8 cellular contexts compared by ENCODE assay signal in genomic region chr2:170974304-170974993, GRCh38. TPM values are rescaled to one million over a fixed set of nuclear protein-coding genes. Genes with fewer than 3 reads are reported as not detected.
DNase-seq lines count a peak whose midpoint lies in the region; ATAC-seq, FAIRE-seq and TF ChIP-seq lines count a peak whose summit lies in the region.

No MANE protein-coding gene starts in this region.

- POLR2A ChIA-PET in activated CD4-positive, alpha-beta T cell treated with anti-CD3 and anti-CD28 coated beads, Interleukin-2, amount 10 ng/mL, durations not matched to agents 7 days and 5 days (lab: Charles Lee) = no interaction called here

- DNase-seq in activated CD4-positive, alpha-beta T cell treated with anti-CD3 and anti-CD28 coated beads, Interleukin-2, amount 10 ng/mL, durations not matched to agents 7 days and 5 days = no peak
- no peak for DNase-seq in activated CD4-positive, alpha-beta T cell treated with anti-CD3 and anti-CD28 coated beads for 1 hour
- no peak for DNase-seq in activated T-helper 2 cell treated with anti-CD3 and anti-CD28 coated beads, Interferon-gamma antibody, Interleukin-2, Interleukin-4, amounts not matched to agents 10 μg/mL and 5 μg/mL and 100 μg/mL, durations not matched to agents 14 hours and 24 hours and 36 hours (ENCODE audit: low spot score)
- DNase-seq in keratinocyte (ENCODE audit: low read depth, low spot score) (no peak), thoracic aorta (ENCODE audit: low spot score) (no peak), retina (no peak)

- H3K4me1 ChIP-seq in keratinocyte (ENCODE audit: control insufficient read depth, extremely low read depth, insufficient read depth, low read length) = peaks cover 20% of the 10 kb centered on the region
- peaks cover 0 to 6% of the 10 kb centered on the region in 2 donors for H3K4me1 ChIP-seq in thoracic aorta (ENCODE audit: control insufficient read depth in 1 of 2, low read depth in 2 of 2)

- H3K9me3 ChIP-seq in keratinocyte (ENCODE audit: control insufficient read depth, low read depth, low read length) = no peaks in the 10 kb centered on the region
- H3K9me3 ChIP-seq in thoracic aorta = no peaks in the 10 kb centered on the region

- H3K27ac Mint-ChIP-seq in activated CD4-positive, alpha-beta T cell treated with anti-CD3 and anti-CD28 coated beads, Interleukin-2, amount 10 ng/mL, durations not matched to agents 7 days and 5 days = peak overlapping the region; percentile 76
- H3K27ac Mint-ChIP-seq in activated T-helper 2 cell treated with anti-CD3 and anti-CD28 coated beads, Interferon-gamma antibody, Interleukin-2, Interleukin-4, amounts not matched to agents 10 μg/mL and 5 μg/mL and 100 μg/mL, durations not matched to agents 14 hours and 24 hours and 36 hours = peak overlapping the region; percentile 40

- H3K79me2 ChIP-seq in keratinocyte (ENCODE audit: control insufficient read depth, insufficient read depth, low read length) = no peaks in the 10 kb centered on the region

- TF ChIP-seq CTCF in keratinocyte (optimal IDR thresholded peaks at IDR 0.05 in 1 of 3, IDR thresholded peaks at IDR 0.05 in 1 of 3, conservative IDR thresholded peaks at IDR 0.05 in 1 of 3; ENCODE audit: extremely low read depth in 1 of 3, insufficient read depth in 2 of 3, low read length in 3 of 3) = no peak
- no peak for TF ChIP-seq CTCF in thoracic aorta (IDR thresholded peaks at IDR 0.05)

- H3K27ac ChIP-seq in keratinocyte (ENCODE audit: control insufficient read depth, insufficient read depth, low read length) (no peak overlapping the region), thoracic aorta (peak overlapping the region in 1 of 2 donors; percentile 69)

- intact Hi-C loops in activated T-helper 2 cell treated with anti-CD3 and anti-CD28 coated beads, Interferon-gamma antibody, Interleukin-2, Interleukin-4, amounts not matched to agents 10 μg/mL and 5 μg/mL and 100 μg/mL, durations not matched to agents 14 hours and 24 hours and 36 hours (cut with micrococcal nuclease) = loop anchor here (5.0 to 10.0 kb wide), 2 partner anchors 168 to 270 kb away; no protein-coding TSS in a partner anchor

- H2AFZ ChIP-seq in keratinocyte (ENCODE audit: control insufficient read depth, low read length) = peak overlapping the region; percentile 85

- H3K4me3 ChIP-seq in keratinocyte (ENCODE audit: control insufficient read depth in 2 of 3, extremely low read depth in 1 of 3, insufficient read depth in 2 of 3, low read depth in 1 of 3, low read length in 3 of 3) (peak overlapping the region in 2 of 3 experiments; percentile 62 to 80), thoracic aorta (peak overlapping the region; percentile 90)

- H4K20me1 ChIP-seq in keratinocyte (ENCODE audit: control insufficient read depth, extremely low read depth, insufficient read depth, low read length) = no peaks in the 10 kb centered on the region

- no peaks in the 10 kb centered on the region for H3K27me3 Mint-ChIP-seq in activated CD4-positive, alpha-beta T cell treated with anti-CD3 and anti-CD28 coated beads, Interleukin-2, amount 10 ng/mL, durations not matched to agents 7 days and 5 days
- no peaks in the 10 kb centered on the region for H3K27me3 Mint-ChIP-seq in activated T-helper 2 cell treated with anti-CD3 and anti-CD28 coated beads, Interferon-gamma antibody, Interleukin-2, Interleukin-4, amounts not matched to agents 10 μg/mL and 5 μg/mL and 100 μg/mL, durations not matched to agents 14 hours and 24 hours and 36 hours (ENCODE audit: low read depth)

- H3K27me3 ChIP-seq in keratinocyte (ENCODE audit: control insufficient read depth, extremely low read depth, insufficient read depth, low read length) (no peaks in the 10 kb centered on the region), thoracic aorta (replicated peaks; ENCODE audit: insufficient read depth) (no peaks in the 10 kb centered on the region)

- CTCF ChIA-PET in activated CD4-positive, alpha-beta T cell treated with anti-CD3 and anti-CD28 coated beads, Interleukin-2, amount 10 ng/mL, durations not matched to agents 7 days and 5 days (lab: Charles Lee) = interaction anchor here (0.9 to 1.8 kb wide), 5 partner anchors 8 to 442 kb away, joined by 3 to 7 read pairs (median 3); partner anchors contain the start of gene GORASP2

- no peaks in the 10 kb centered on the region for H3K9me3 Mint-ChIP-seq in activated CD4-positive, alpha-beta T cell treated with anti-CD3 and anti-CD28 coated beads, Interleukin-2, amount 10 ng/mL, durations not matched to agents 7 days and 5 days
- H3K9me3 Mint-ChIP-seq in activated T-helper 2 cell treated with anti-CD3 and anti-CD28 coated beads, Interferon-gamma antibody, Interleukin-2, Interleukin-4, amounts not matched to agents 10 μg/mL and 5 μg/mL and 100 μg/mL, durations not matched to agents 14 hours and 24 hours and 36 hours = no peaks in the 10 kb centered on the region

- FAIRE-seq in keratinocyte (lab: Jason Lieb, UNC) = no peak

- H3K9me1 ChIP-seq in keratinocyte (ENCODE audit: control insufficient read depth, extremely low read depth, insufficient read depth, low read length) = no peaks in the 10 kb centered on the region

- dilution Hi-C loops in keratinocyte (cut with MboI; ENCODE audit: extremely low pct_ligation_motif_present, low sequenced_read_pairs) = no loop called here

- ATAC-seq in thoracic aorta (ENCODE audit: insufficient number of reproducible peaks, low FRiP score, low read depth) (no peak), GM18511 (IDR thresholded peaks at IDR 0.05; ENCODE audit: unreplicated experiment) (no peak), HG03095 (IDR thresholded peaks at IDR 0.05; ENCODE audit: unreplicated experiment) (no peak)

- peaks cover 20% of the 10 kb centered on the region for H3K4me1 Mint-ChIP-seq in activated CD4-positive, alpha-beta T cell treated with anti-CD3 and anti-CD28 coated beads, Interleukin-2, amount 10 ng/mL, durations not matched to agents 7 days and 5 days
- H3K4me1 Mint-ChIP-seq in activated T-helper 2 cell treated with anti-CD3 and anti-CD28 coated beads, Interferon-gamma antibody, Interleukin-2, Interleukin-4, amounts not matched to agents 10 μg/mL and 5 μg/mL and 100 μg/mL, durations not matched to agents 14 hours and 24 hours and 36 hours (ENCODE audit: low read depth) = peaks cover 10% of the 10 kb centered on the region

- H3K4me2 ChIP-seq in keratinocyte (ENCODE audit: control insufficient read depth, extremely low read depth, insufficient read depth, low read depth, low read length) = peak overlapping the region; percentile 91

- peak overlapping the region; percentile 84 for H3K9ac ChIP-seq in keratinocyte (ENCODE audit: control insufficient read depth, extremely low read depth, insufficient read depth, low read length)

- H3K4me3 Mint-ChIP-seq in activated CD4-positive, alpha-beta T cell treated with anti-CD3 and anti-CD28 coated beads, Interleukin-2, amount 10 ng/mL, durations not matched to agents 7 days and 5 days = peak overlapping the region; percentile 61
- peak overlapping the region; percentile 64 for H3K4me3 Mint-ChIP-seq in activated T-helper 2 cell treated with anti-CD3 and anti-CD28 coated beads, Interferon-gamma antibody, Interleukin-2, Interleukin-4, amounts not matched to agents 10 μg/mL and 5 μg/mL and 100 μg/mL, durations not matched to agents 14 hours and 24 hours and 36 hours (ENCODE audit: low read depth)

- H3K36me3 ChIP-seq in keratinocyte (ENCODE audit: control insufficient read depth in 2 of 2, extremely low read depth in 1 of 2, insufficient read depth in 2 of 2, low read length in 2 of 2) = no peaks in the 10 kb centered on the region
- no peaks in the 10 kb centered on the region for H3K36me3 ChIP-seq in thoracic aorta

- no peaks in the 10 kb centered on the region for H3K36me3 Mint-ChIP-seq in activated CD4-positive, alpha-beta T cell treated with anti-CD3 and anti-CD28 coated beads, Interleukin-2, amount 10 ng/mL, durations not matched to agents 7 days and 5 days (ENCODE audit: low read depth)
- no peaks in the 10 kb centered on the region for H3K36me3 Mint-ChIP-seq in activated T-helper 2 cell treated with anti-CD3 and anti-CD28 coated beads, Interferon-gamma antibody, Interleukin-2, Interleukin-4, amounts not matched to agents 10 μg/mL and 5 μg/mL and 100 μg/mL, durations not matched to agents 14 hours and 24 hours and 36 hours (ENCODE audit: low read depth)

RNA-seq across cellular contexts. Expression of gene GORASP2, which starts 45.4 kb away (rescaled TPM):
- total RNA-seq in activated CD4-positive, alpha-beta T cell treated with anti-CD3 and anti-CD28 coated beads, Interleukin-2, amount 10 ng/mL, durations not matched to agents 7 days and 5 days = 10 to 100 TPM; 58.7 to 62.0 TPM
- total RNA-seq in activated T-helper 2 cell treated with anti-CD3 and anti-CD28 coated beads, Interferon-gamma antibody, Interleukin-2, Interleukin-4, amounts not matched to agents 10 μg/mL and 5 μg/mL and 100 μg/mL, durations not matched to agents 14 hours and 24 hours and 36 hours = 92.4 and 92.8 TPM in 2 replicates
- 120 to 160 TPM (median 125 TPM) in 3 replicates for polyA plus RNA-seq in keratinocyte
- polyA plus RNA-seq in keratinocyte (2011; ENCODE audit: low read depth) = 24.0 TPM
- polyA plus RNA-seq in keratinocyte (2011; cell fraction: cytosol; rRNA removed) = 122 and 164 TPM in 2 replicates
- 131 TPM in 2 replicates for polyA plus RNA-seq in keratinocyte (2011; cell fraction: nucleus; rRNA removed)
- 62.2 and 84.2 TPM in 2 replicates for polyA plus RNA-seq in keratinocyte (2012; ENCODE audit: low replicate concordance)
- 91.1 to 102 TPM (median 98.5 TPM) in 3 replicates for polyA minus RNA-seq in keratinocyte
- polyA minus RNA-seq in keratinocyte (2011; cell fraction: cytosol; rRNA and poly(A)+ RNA removed) = 113 TPM
- 34.8 and 53.3 TPM in 2 replicates for polyA minus RNA-seq in keratinocyte (2011; cell fraction: nucleus; rRNA and poly(A)+ RNA removed)
- 10 to 100 TPM; 46.3 to 50.9 TPM for total RNA-seq in thoracic aorta
